In the genomic region with DNA sequence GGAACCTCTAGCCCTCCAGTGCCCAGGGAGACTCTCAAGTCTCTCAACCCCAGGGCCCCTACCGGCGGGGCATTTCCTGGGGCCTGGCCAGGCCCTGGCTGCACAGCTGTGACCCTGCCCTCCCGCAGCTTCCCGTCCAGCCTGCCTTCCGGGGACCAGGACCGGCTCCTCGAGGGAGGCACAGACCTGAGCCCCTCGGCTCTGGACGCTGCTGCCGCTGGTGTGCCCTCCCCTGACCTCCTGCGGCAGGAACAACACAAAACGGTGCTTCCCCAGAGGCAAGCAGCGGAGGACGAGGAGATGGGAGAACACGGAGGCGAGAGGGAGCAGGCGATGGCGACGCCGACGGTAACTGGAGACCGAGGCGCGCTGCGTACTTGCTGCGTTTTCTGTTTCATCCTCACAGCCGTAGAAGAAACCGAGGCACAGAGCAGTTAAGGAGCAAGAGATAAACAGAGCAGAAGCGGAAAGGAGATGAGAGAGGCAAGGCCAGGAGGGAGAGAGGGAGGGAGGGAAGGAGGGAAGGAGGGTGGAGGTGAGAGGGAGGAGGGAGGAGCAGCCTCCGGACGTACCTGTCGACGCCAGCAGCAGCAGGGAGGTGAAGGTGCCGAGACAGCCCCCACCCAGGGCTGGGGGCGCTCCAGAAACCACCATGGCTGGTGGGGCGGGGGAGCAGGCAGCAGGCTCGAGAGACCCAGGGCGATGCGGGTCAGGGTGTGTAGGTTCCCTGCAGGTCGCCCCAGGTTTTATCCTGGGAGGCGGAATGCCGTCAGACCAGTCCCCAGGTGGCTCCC, we compare ENCODE assay signal across 10 cellular contexts. TPM values are rescaled to one million over a fixed set of nuclear protein-coding genes. Genes with fewer than 3 reads are reported as not detected.
DNase-seq lines count a peak whose midpoint lies in the region; ATAC-seq, FAIRE-seq and TF ChIP-seq lines count a peak whose summit lies in the region.
"Had no signal": no experiment of that assay in that cellular context is flagged by ENCODE, and none has a peak within 500 bp of the region (broad histone marks: within the 10 kb centered on the region; RNA-seq: fewer than 3 reads in every experiment).

A gene with protein sequence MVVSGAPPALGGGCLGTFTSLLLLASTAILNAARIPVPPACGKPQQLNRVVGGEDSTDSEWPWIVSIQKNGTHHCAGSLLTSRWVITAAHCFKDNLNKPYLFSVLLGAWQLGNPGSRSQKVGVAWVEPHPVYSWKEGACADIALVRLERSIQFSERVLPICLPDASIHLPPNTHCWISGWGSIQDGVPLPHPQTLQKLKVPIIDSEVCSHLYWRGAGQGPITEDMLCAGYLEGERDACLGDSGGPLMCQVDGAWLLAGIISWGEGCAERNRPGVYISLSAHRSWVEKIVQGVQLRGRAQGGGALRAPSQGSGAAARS (minus strand): TSS at position 720 of the 794 bp plus-strand sequence. CDS start 66 bp downstream, at position 654.

- H2AFZ ChIP-seq in K562 (ENCODE audit: low read depth, low read length), result no peak within 1 kb of the TSS

- peak within 1 kb of the TSS; percentile 74 for H3K4me3 Mint-ChIP-seq in HFFc6

- no TSS peak for BruUV-seq in K562 (replicated peaks; lab: Mats Ljungman, UMichigan)

- no peaks in the 10 kb centered on the region for H4K20me1 ChIP-seq in K562 (replicated peaks; ENCODE audit: control insufficient read depth, insufficient read depth, low read length)

- H3K36me3 Mint-ChIP-seq in HFFc6 (ENCODE audit: low read depth), result peaks cover 15% of the 10 kb centered on the region

- H3K36me3 ChIP-seq in K562 (ENCODE audit: control insufficient read depth, insufficient read depth, low read length) (no peaks in the 10 kb centered on the region), lung (ENCODE audit: control insufficient read depth in 2 of 2, insufficient read depth in 2 of 2, low read length in 2 of 2) (peaks cover 0 to 2% of the 10 kb centered on the region in 2 donors), BE2C (no peaks in the 10 kb centered on the region)

- H3K9ac ChIP-seq in K562 (ENCODE audit: insufficient read depth in 1 of 2, low read depth in 2 of 2, low read length in 2 of 2), result peak within 1 kb of the TSS in 1 of 2 experiments; percentile 68; a peak in 2 of 4 replicates

- H3K27me3 ChIP-seq in AG04450 (ENCODE audit: control insufficient read depth, insufficient read depth, low read length) (peaks cover 4% of the 10 kb centered on the region), K562 (ENCODE audit: control insufficient read depth in 2 of 2, insufficient read depth in 2 of 2, low read length in 2 of 2) (peaks cover 0 to 28% of the 10 kb centered on the region in 2 experiments; a peak in 1 of 5 replicates), lung (ENCODE audit: control insufficient read depth, insufficient read depth) (no peaks in the 10 kb centered on the region), BE2C (peaks cover 47% of the 10 kb centered on the region)

- peaks cover 19% of the 10 kb centered on the region for H3K9me3 Mint-ChIP-seq in HFFc6

- FAIRE-seq in K562 (lab: Jason Lieb, UNC), result no peak

- no peak within 1 kb of the TSS for H3K27ac ChIP-seq in AG04450 (ENCODE audit: low read depth, low read length)
- H3K27ac ChIP-seq in K562 (ENCODE audit: extremely low read depth, low read depth, low read length), result no peak within 1 kb of the TSS
- H3K27ac ChIP-seq in lung (ENCODE audit: low read depth in 1 of 2, low read length in 1 of 2), result peak within 1 kb of the TSS in 1 of 2 donors; percentile 68

- H3K4me3 ChIP-seq in AG04450 (ENCODE audit: low read depth, low read length) (peak within 1 kb of the TSS; percentile 23; the same call in 1 of the 2 replicates), K562 (no peak within 1 kb of the TSS), lung (peak within 1 kb of the TSS; percentile 45), BE2C (ENCODE audit: low read depth, low read length) (no peak within 1 kb of the TSS)

- no peaks in the 10 kb centered on the region for H3K79me2 ChIP-seq in K562 (ENCODE audit: control insufficient read depth, insufficient read depth, low read length)

- no peak for TF ChIP-seq CTCF in AG04450 (IDR thresholded peaks at IDR 0.05; ENCODE audit: low read depth, low read length)
- TF ChIP-seq CTCF in HFFc6 (IDR thresholded peaks at IDR 0.05), result no peak
- no peak for TF ChIP-seq CTCF in K562 (IDR thresholded peaks at IDR 0.05 in 2 of 3, conservative IDR thresholded peaks at IDR 0.05 in 1 of 3; ENCODE audit: insufficient read depth in 2 of 3, low read depth in 1 of 3, low read length in 3 of 3)
- TF ChIP-seq CTCF in lung (IDR thresholded peaks at IDR 0.05; ENCODE audit: control extremely low read depth, extremely low read depth), result no peak
- no peak for TF ChIP-seq CTCF in BE2C (IDR thresholded peaks at IDR 0.05; ENCODE audit: low read depth, low read length)

- 0 out of 2 replicates have a peak within 1 kb of the TSS, but pooled peaks have one; percentile 11 for H3K4me2 ChIP-seq in K562 (ENCODE audit: insufficient read depth, low read length)

- no peak within 1 kb of the TSS for H3K27ac Mint-ChIP-seq in HFFc6

- peaks cover 3% of the 10 kb centered on the region for H3K27me3 Mint-ChIP-seq in HFFc6 (ENCODE audit: insufficient read depth)

- WGBS in K562 (ENCODE audit: insufficient coverage, low coverage, missing lambda C conversion rate), result 5% methylated on average over 38 of the region's 42 CpGs
- WGBS in lung, 2 donors, result 6 to 7% methylated on average over 39 to 42 of the region's 42 CpGs

- CTCF ChIA-PET in AG04450 (lab: Charles Lee) (no interaction called here), K562 (lab: Yijun Ruan, JAX; ENCODE audit: low intra/inter-chr PET ratio) (no interaction called here)

- POLR2A ChIA-PET in AG04450 (lab: Yijun Ruan, JAX) (no interaction called here), K562 (lab: Yijun Ruan, JAX) (no interaction called here)

- DNase-seq in AG04450 (ENCODE audit: low read depth, low spot score), result no peak
- DNase-seq in HFFc6, result no peak
- peak in 2 of 4 experiments; percentile 9 to 11 for DNase-seq in K562 (ENCODE audit: extremely low read depth in 1 of 4, low spot score in 3 of 4)
- DNase-seq in lung (ENCODE audit: low spot score), result peak; percentile 72
- DNase-seq in BE2C, result no peak
- DNase-seq in glomerular visceral epithelial cell (ENCODE audit: extremely low spot score), result no peak
- DNase-seq: KBM-7 had no signal

- peaks cover 0 to 42% of the 10 kb centered on the region in 2 experiments; a peak in 3 of 5 replicates for H3K4me1 ChIP-seq in K562 (replicated peaks in 1 of 2; ENCODE audit: control insufficient read depth in 2 of 2, insufficient read depth in 2 of 2, low read length in 2 of 2)
- no peaks in the 10 kb centered on the region for H3K4me1 ChIP-seq in lung (ENCODE audit: control insufficient read depth in 2 of 2, insufficient read depth in 2 of 2, low read length in 2 of 2)
- no peaks in the 10 kb centered on the region for H3K4me1 ChIP-seq in BE2C

- no peak for TF ChIP-seq EP300 in K562 (IDR thresholded peaks at IDR 0.05; ENCODE audit: low read length)

- peak; percentile 13; the same call in 2 of the 3 replicates for ATAC-seq in K562
- ATAC-seq in lung (ENCODE audit: insufficient read depth, low FRiP score), result peak; percentile 61
- no peak for ATAC-seq in HG02571 (IDR thresholded peaks at IDR 0.05; ENCODE audit: unreplicated experiment)
- ATAC-seq in GM18873 (IDR thresholded peaks at IDR 0.05; ENCODE audit: low FRiP score, unreplicated experiment), result no peak

- no peaks in the 10 kb centered on the region for H3K9me1 ChIP-seq in K562 (ENCODE audit: control insufficient read depth, insufficient read depth, low read length)

- in situ Hi-C loops in K562 (cut with MboI), result no loop called here

- peaks cover 47% of the 10 kb centered on the region for H3K9me3 ChIP-seq in AG04450 (ENCODE audit: control insufficient read depth, insufficient read depth, low read length)
- peaks cover 7% of the 10 kb centered on the region for H3K9me3 ChIP-seq in K562 (replicated peaks; ENCODE audit: control insufficient read depth, insufficient read depth, low read depth, low read length)
- H3K9me3 ChIP-seq in lung (ENCODE audit: control insufficient read depth in 2 of 2, insufficient read depth in 1 of 2, low read length in 1 of 2), result peaks cover 0 to 14% of the 10 kb centered on the region in 2 donors
- H3K9me3 ChIP-seq in BE2C, result no peaks in the 10 kb centered on the region

- no peak for TF ChIP-seq POLR2A in K562 (conservative IDR thresholded peaks at IDR 0.05)

- no peak for TF ChIP-seq RAD21 in K562 (CRISPR knock-in tag; conservative IDR thresholded peaks at IDR 0.05 in 1 of 2, IDR thresholded peaks at IDR 0.05 in 1 of 2)

- H3K4me1 Mint-ChIP-seq in HFFc6 (ENCODE audit: low read depth), result peaks cover 6% of the 10 kb centered on the region

- intact Hi-C loops in K562 (cut with micrococcal nuclease), result no loop called here

RNA-seq across cellular contexts. Expression of the gene that starts here (rescaled TPM):
- polyA plus RNA-seq in AG04450 (2011; rRNA removed) (0.11 and 0.17 TPM in 2 replicates), K562 (2011; rRNA removed) (0.13 TPM in 1 of 2 replicates, not detected in the other), K562 (2014; fragmentation: Illumina TruSeq; extraction: Trizol) (not detected in 2 replicates), K562 (2014; fragmentation: Nextera tagmentation; extraction: Ambion mirVana) (not detected), K562 (2014; rRNA removed) (0.42 TPM in 1 of 2 replicates, not detected in the other), lung (10 to 100 TPM; 27.3 to 30.1 TPM)
- polyA minus RNA-seq in AG04450 (2011; rRNA and poly(A)+ RNA removed), result not detected in 2 replicates
- not detected for total RNA-seq in HFFc6 (2021; fragmentation: NEBNext Ultra II Directional; extraction: Animal tissue kit (Norgen Biotek cat#: 25700))
- not detected in 2 replicates for total RNA-seq in K562 (2011; cell fraction: chromatin; rRNA removed; ENCODE audit: low replicate concordance)
- not detected in 2 replicates for total RNA-seq in K562 (2011; cell fraction: nucleolus; rRNA removed)
- total RNA-seq in K562 (2011; cell fraction: nucleoplasm; rRNA removed), result not detected in 2 replicates
- total RNA-seq in K562 (2014; rRNA removed) (not detected in 2 replicates), K562 (2014; rRNA removed; fragmentation: Illumina TruSeq; extraction: Trizol) (not detected in 2 replicates), K562 (2015; rRNA removed; fragmentation: Illumina TruSeq; extraction: Trizol) (not detected in 2 replicates), K562 (2021) (not detected in 2 replicates), lung (10 to 100 TPM; 11.5 to 34.1 TPM)
- polyA plus RNA-seq in K562 (2011; cell fraction: cytosol; rRNA removed), result 0.07 TPM in 1 of 2 replicates, not detected in the other
- polyA plus RNA-seq in K562 (2011; cell fraction: nucleus; rRNA removed), result 0.29 and 0.97 TPM in 2 replicates
- polyA plus RNA-seq in K562 (2012), result 0.24 TPM in 1 of 2 replicates, not detected in the other
- not detected in 2 replicates for polyA minus RNA-seq in K562 (2011; rRNA and poly(A)+ RNA removed)
- polyA minus RNA-seq in K562 (2011; cell fraction: cytosol; rRNA and poly(A)+ RNA removed), result not detected in 2 replicates
- not detected in 2 replicates for polyA minus RNA-seq in K562 (2011; cell fraction: nucleus; rRNA and poly(A)+ RNA removed)
- not detected for polyA plus RNA-seq in BE2C (2012; ENCODE audit: insufficient read depth, insufficient read length, low read depth)
- total RNA-seq: temporal lobe had no signal

Comparison
In these comparisons a context has a peak if more than half of its experiments do, and no peak if none do; other contexts are left out.
1. RNA of the gene that starts here (total RNA-seq): 11.5 to 34.1 TPM in lung; not detected in HFFc6 and not detected in K562; every median in the first group is over 4 times any median in the second.
2. RNA of the gene that starts here (polyA plus RNA-seq): 27.3 to 30.1 TPM in lung; 0.11 to 0.17 TPM in AG04450 and 0.07 to 0.97 TPM in K562; every median in the first group is over 10 times any median in the second.
3. Peak in ATAC-seq and H3K4me2 ChIP-seq in K562; RNA of the gene not detected or under 1 TPM.
4. H3K4me3 ChIP-seq: peak in AG04450 (single experiment) and lung (single experiment); none in K562 (single experiment) and BE2C (single experiment).